Comparison of ENCODE assay signal across 29 cellular contexts in the genomic region with DNA sequence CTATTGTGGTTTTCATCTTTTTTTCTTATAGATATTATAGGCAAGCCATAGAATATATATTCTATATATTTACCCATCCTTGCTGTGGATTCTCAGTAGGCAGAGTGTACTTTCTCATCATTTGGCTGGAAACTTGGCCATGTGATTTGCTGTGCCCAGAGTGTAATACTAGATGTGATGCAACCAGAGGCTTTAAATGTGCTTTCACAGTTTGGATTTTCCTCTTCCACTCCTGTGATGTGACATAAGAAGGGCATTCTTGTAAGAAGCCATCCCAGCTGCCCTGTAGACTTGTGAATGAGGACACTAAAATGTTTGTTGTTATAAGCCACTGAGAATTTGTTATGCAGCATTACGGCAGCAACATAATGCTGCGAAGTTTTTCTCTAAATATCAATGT. TPM values are rescaled to one million over a fixed set of nuclear protein-coding genes. Genes with fewer than 3 reads are reported as not detected.
A peak's percentile ranks its signal among the peaks of the same experiment; 100 is the strongest.
DNase-seq lines count a peak whose midpoint lies in the region; ATAC-seq and TF ChIP-seq lines count a peak whose summit lies in the region.
"Had no signal": no experiment of that assay in that cellular context is flagged by ENCODE, and none has a peak within 500 bp of the region (broad histone marks: within the 10 kb centered on the region; RNA-seq: fewer than 3 reads in every experiment).

No MANE protein-coding gene starts in this region.

- no peak overlapping the region for H4K5ac ChIP-seq in mesendoderm (ENCODE audit: low read length)

- no peaks in the 10 kb centered on the region for H3K36me3 Mint-ChIP-seq in endothelial cell (ENCODE audit: low read depth, unreplicated experiment)
- H3K36me3 Mint-ChIP-seq: CD4-positive, alpha-beta memory T cell; IgD-negative memory B cell had no signal

- no peak overlapping the region for H3K4me2 ChIP-seq in mesendoderm (ENCODE audit: low read length)
- H3K4me2 ChIP-seq: A549; BLaER1 treated with 17β-estradiol and CSF1 and Interleukin-3, amounts not matched to agents 10 nM and 100 nM; KMS-11; PC-9 had no signal

- no peak overlapping the region for H3K4me3 ChIP-seq in mesendoderm (ENCODE audit: low read length)
- H3K4me3 ChIP-seq: A549; BLaER1 treated with 17β-estradiol and CSF1 and Interleukin-3, amounts not matched to agents 10 nM and 100 nM; GM12878; PC-9; SJSA1 had no signal

- H3K27me3 ChIP-seq in mesendoderm (ENCODE audit: insufficient read depth, low read length, poor library complexity): no peaks in the 10 kb centered on the region
- H3K27me3 ChIP-seq: BLaER1 treated with 17β-estradiol and CSF1 and Interleukin-3, amounts not matched to agents 10 nM and 100 nM; SJSA1 had no signal

- H3K9ac ChIP-seq in mesendoderm (ENCODE audit: low read length): no peak overlapping the region
- H3K9ac ChIP-seq: BLaER1 treated with 17β-estradiol and CSF1 and Interleukin-3, amounts not matched to agents 10 nM and 100 nM; KMS-11 had no signal

- H2BK5ac ChIP-seq in mesendoderm (ENCODE audit: low read length): no peak overlapping the region

- no peak overlapping the region for H4K8ac ChIP-seq in mesendoderm (ENCODE audit: low read depth, low read length)

- H3K4me1 Mint-ChIP-seq in endothelial cell (ENCODE audit: unreplicated experiment): peaks cover 14% of the 10 kb centered on the region

- no peaks in the 10 kb centered on the region for H3K79me2 ChIP-seq in mesendoderm (ENCODE audit: control insufficient read depth, insufficient read depth, low read length)

- H3K27ac ChIP-seq in mesendoderm (ENCODE audit: low read depth, low read length): no peak overlapping the region
- H3K27ac ChIP-seq: A549; BLaER1 treated with 17β-estradiol and CSF1 and Interleukin-3, amounts not matched to agents 10 nM and 100 nM; KMS-11; PC-9; SJSA1 had no signal

- no peaks in the 10 kb centered on the region for H3K79me1 ChIP-seq in mesendoderm (ENCODE audit: low read length)

- H3K27ac Mint-ChIP-seq in endothelial cell (ENCODE audit: unreplicated experiment): peak overlapping the region; percentile 33
- H3K27ac Mint-ChIP-seq: CD4-positive, alpha-beta memory T cell; IgD-negative memory B cell had no signal

- no peak overlapping the region for H2BK120ac ChIP-seq in mesendoderm (ENCODE audit: low read depth, low read length)

- ATAC-seq in HG02642 (IDR thresholded peaks at IDR 0.05; ENCODE audit: poor library complexity, unreplicated experiment): no peak
- ATAC-seq in SK-N-SH treated with all-trans-retinoic acid at 6 μM for 48 hours: no peak
- ATAC-seq in GM19035 (IDR thresholded peaks at IDR 0.05; ENCODE audit: unreplicated experiment): no peak
- ATAC-seq: A549, GM12878, HCT116, Right ventricle myocardium inferior had no signal

- no peaks in the 10 kb centered on the region for H3K9me3 Mint-ChIP-seq in endothelial cell (ENCODE audit: unreplicated experiment)
- H3K9me3 Mint-ChIP-seq: CD4-positive, alpha-beta memory T cell; IgD-negative memory B cell had no signal

- H2AK5ac ChIP-seq in mesendoderm (ENCODE audit: low read length): no peak overlapping the region

- no peak overlapping the region for H3K4ac ChIP-seq in mesendoderm (ENCODE audit: low read depth, low read length)

- no peak overlapping the region for H3K4me3 Mint-ChIP-seq in endothelial cell (ENCODE audit: unreplicated experiment)
- H3K4me3 Mint-ChIP-seq: CD4-positive, alpha-beta memory T cell; IgD-negative memory B cell had no signal

- peaks cover 3% of the 10 kb centered on the region for H3K27me3 Mint-ChIP-seq in endothelial cell (ENCODE audit: unreplicated experiment)

- WGBS in mesendoderm (ENCODE audit: extremely low coverage, insufficient coverage, low lambda C conversion rate): no CpG with 5 or more reads among the region's 2 CpGs

- no peak for TF ChIP-seq CTCF in endothelial cell (IDR thresholded peaks at IDR 0.05; ENCODE audit: unreplicated experiment)

- DNase-seq in GF-D8 (lab: John Stamatoyannopoulos, UW): peak; percentile 42
- DNase-seq in NCI-H460 (ENCODE audit: extremely low read depth, low read depth): peak; percentile 87
- DNase-seq in endothelial cell (ENCODE audit: low spot score): no peak
- DNase-seq in mesendoderm: no peak
- DNase-seq in stimulated activated CD4-positive, alpha-beta T cell treated with anti-CD3 and anti-CD28 coated beads, Interleukin-2, amount 100 ng/mL, for 24 hours: no peak
- DNase-seq: CD4-positive, alpha-beta memory T cell; COR-L47; DMS53; NCI-H1092; NCI-H1436; NCI-H187 treated with DMSO at 0.1 percent for 48 hours; NCI-H2171 treated with DMSO at 0.1 percent for 48 hours; NCI-H345; NCI-H524; NCI-H748 treated with DMSO at 0.1 percent for 48 hours; PC-9 had no signal

- H3K56ac ChIP-seq in mesendoderm (ENCODE audit: low read length): no peak overlapping the region

- no peaks in the 10 kb centered on the region for H3K36me3 ChIP-seq in mesendoderm (ENCODE audit: control insufficient read depth, insufficient read depth, low read length)
- H3K36me3 ChIP-seq: BLaER1 treated with 17β-estradiol and CSF1 and Interleukin-3, amounts not matched to agents 10 nM and 100 nM; SJSA1 had no signal

- no peak overlapping the region for H2BK15ac ChIP-seq in mesendoderm (replicated peaks; ENCODE audit: low read depth)

- no peaks in the 10 kb centered on the region for H3K4me1 ChIP-seq in mesendoderm (ENCODE audit: control insufficient read depth, low read depth, low read length)
- H3K4me1 ChIP-seq: A549; BLaER1 treated with 17β-estradiol and CSF1 and Interleukin-3, amounts not matched to agents 10 nM and 100 nM had no signal

- H3K18ac ChIP-seq in mesendoderm (ENCODE audit: low read length): peak overlapping the region; percentile 22

- H3K23ac ChIP-seq in mesendoderm (ENCODE audit: low read length): no peak overlapping the region

TF ChIP-seq in SK-N-SH treated with all-trans-retinoic acid at 6 μM for 48 hours, 23 proteins besides CTCF, POLR2A, EP300 and RAD21:
- TF ChIP-seq, protein P1, sequence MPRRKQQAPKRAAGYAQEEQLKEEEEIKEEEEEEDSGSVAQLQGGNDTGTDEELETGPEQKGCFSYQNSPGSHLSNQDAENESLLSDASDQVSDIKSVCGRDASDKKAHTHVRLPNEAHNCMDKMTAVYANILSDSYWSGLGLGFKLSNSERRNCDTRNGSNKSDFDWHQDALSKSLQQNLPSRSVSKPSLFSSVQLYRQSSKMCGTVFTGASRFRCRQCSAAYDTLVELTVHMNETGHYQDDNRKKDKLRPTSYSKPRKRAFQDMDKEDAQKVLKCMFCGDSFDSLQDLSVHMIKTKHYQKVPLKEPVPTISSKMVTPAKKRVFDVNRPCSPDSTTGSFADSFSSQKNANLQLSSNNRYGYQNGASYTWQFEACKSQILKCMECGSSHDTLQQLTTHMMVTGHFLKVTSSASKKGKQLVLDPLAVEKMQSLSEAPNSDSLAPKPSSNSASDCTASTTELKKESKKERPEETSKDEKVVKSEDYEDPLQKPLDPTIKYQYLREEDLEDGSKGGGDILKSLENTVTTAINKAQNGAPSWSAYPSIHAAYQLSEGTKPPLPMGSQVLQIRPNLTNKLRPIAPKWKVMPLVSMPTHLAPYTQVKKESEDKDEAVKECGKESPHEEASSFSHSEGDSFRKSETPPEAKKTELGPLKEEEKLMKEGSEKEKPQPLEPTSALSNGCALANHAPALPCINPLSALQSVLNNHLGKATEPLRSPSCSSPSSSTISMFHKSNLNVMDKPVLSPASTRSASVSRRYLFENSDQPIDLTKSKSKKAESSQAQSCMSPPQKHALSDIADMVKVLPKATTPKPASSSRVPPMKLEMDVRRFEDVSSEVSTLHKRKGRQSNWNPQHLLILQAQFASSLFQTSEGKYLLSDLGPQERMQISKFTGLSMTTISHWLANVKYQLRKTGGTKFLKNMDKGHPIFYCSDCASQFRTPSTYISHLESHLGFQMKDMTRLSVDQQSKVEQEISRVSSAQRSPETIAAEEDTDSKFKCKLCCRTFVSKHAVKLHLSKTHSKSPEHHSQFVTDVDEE (CRISPR knock-in tag; IDR thresholded peaks at IDR 0.05): no peak

RNA-seq across cellular contexts. Expression of gene HPGDS, which starts 10.4 kb away (rescaled TPM):
- total RNA-seq in NCI-H460 (2014; rRNA removed; shearing (Covaris generic)): 28.7 and 32.3 TPM in 2 replicates
- 12.5 and 16.3 TPM in 2 replicates for polyA plus RNA-seq in NCI-H460 (2014; cell fraction: nucleus; rRNA removed)
- total RNA-seq in endothelial cell (ENCODE audit: unreplicated experiment): 0.33 TPM
- polyA plus RNA-seq in mesendoderm (2013, experiment 1 of 2): not detected
- polyA plus RNA-seq in mesendoderm (2013, experiment 2 of 2): not detected
- total RNA-seq: GM12878, H4, PC-9, RPMI7951, SJSA1 had no signal
- polyA plus RNA-seq: A549; CD4-positive, alpha-beta memory T cell; GM12878; IgD-negative memory B cell had no signal

Comparison
In these comparisons a context has a peak if more than half of its experiments do, and no peak if none do; other contexts are left out.
1. DNase-seq: peak in GF-D8 (single experiment) and NCI-H460 (single experiment); none in endothelial cell (single experiment), mesendoderm (single experiment) and stimulated activated CD4-positive, alpha-beta T cell treated with anti-CD3 and anti-CD28 coated beads, Interleukin-2, amount 100 ng/mL, for 24 hours (0 of 2).
2. RNA of gene HPGDS, which starts 10.4 kb away (total RNA-seq): 28.7 to 32.3 TPM in NCI-H460; 0.33 TPM in endothelial cell (single experiment); every median in the first group is over 10 times any median in the second.